Comparison of ENCODE assay signal across 18 cellular contexts in the genomic region with DNA sequence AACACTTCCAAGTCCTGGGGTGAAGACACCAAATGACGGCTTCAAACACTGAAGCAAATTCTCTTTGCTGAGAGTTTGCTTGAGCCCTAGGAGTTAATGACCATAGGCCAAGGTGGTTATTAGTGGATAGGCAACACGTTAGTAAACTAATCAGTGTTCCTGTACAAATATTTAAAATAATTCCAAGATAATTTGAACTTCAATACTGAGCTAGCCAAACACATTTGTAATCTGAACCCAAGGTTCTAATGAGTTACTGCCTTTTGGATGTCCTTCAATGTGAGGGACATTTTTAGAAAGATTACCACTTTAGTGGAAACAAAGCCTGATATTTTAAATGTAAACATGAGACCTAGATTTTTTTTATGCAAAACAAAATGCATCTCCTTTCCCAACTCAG.
A peak's percentile ranks its signal among the peaks of the same experiment; 100 is the strongest.
DNase-seq lines count a peak whose midpoint lies in the region; ATAC-seq and TF ChIP-seq lines count a peak whose summit lies in the region.
"Had no signal": no experiment of that assay in that cellular context is flagged by ENCODE, and none has a peak within 500 bp of the region (broad histone marks: within the 10 kb centered on the region; RNA-seq: fewer than 3 reads in every experiment).

No MANE protein-coding gene starts in this region.

- H3K9me3 ChIP-seq in ascending aorta (no peaks in the 10 kb centered on the region), gastrocnemius medialis (no peaks in the 10 kb centered on the region)
- H3K9me3 ChIP-seq: MG63 had no signal

- H3K4me2 ChIP-seq in GM23338: no peak overlapping the region
- H3K4me2 ChIP-seq: KMS-11 had no signal

- no peak for TF ChIP-seq POLR2A in gastrocnemius medialis (IDR thresholded peaks at IDR 0.05)

- H3K4me3 ChIP-seq in GM23338: no peak overlapping the region
- no peak overlapping the region for H3K4me3 ChIP-seq in ascending aorta
- H3K4me3 ChIP-seq in gastrocnemius medialis: no peak overlapping the region
- H3K4me3 ChIP-seq: MG63 had no signal

- peaks cover 12% of the 10 kb centered on the region; the same call in 2 of the 3 replicates for H3K9me3 Mint-ChIP-seq in GM23338
- H3K9me3 Mint-ChIP-seq: CD4-positive, alpha-beta T cell had no signal

- H3K27me3 ChIP-seq in GM23338 (ENCODE audit: insufficient read depth) (peaks cover 5% of the 10 kb centered on the region; the same call in 1 of the 2 replicates), ascending aorta (no peaks in the 10 kb centered on the region), gastrocnemius medialis (no peaks in the 10 kb centered on the region)
- H3K27me3 ChIP-seq: MG63 had no signal

- H3K9me2 ChIP-seq in GM23338 (ENCODE audit: insufficient read depth): no peaks in the 10 kb centered on the region; the same call in 1 of the 2 replicates

- intact Hi-C loops in ascending aorta (cut with DNase I) (loop anchor here (5.0 kb wide), 1 partner anchor 77 kb away; no protein-coding TSS in a partner anchor), gastrocnemius medialis (cut with DNase I; ENCODE audit: low total_unique reads) (no loop called here)

- no peaks in the 10 kb centered on the region for H4K20me1 ChIP-seq in GM23338 (replicated peaks; ENCODE audit: insufficient read depth)

- in situ Hi-C loops in gastrocnemius medialis (cut with MboI; ENCODE audit: low sequenced_read_pairs in 4 of 4): no loop called here

- H3K36me3 ChIP-seq in GM23338 (ENCODE audit: insufficient read depth) (no peaks in the 10 kb centered on the region), ascending aorta (no peaks in the 10 kb centered on the region), gastrocnemius medialis (no peaks in the 10 kb centered on the region)
- H3K36me3 ChIP-seq: MG63 had no signal

- no peak for ATAC-seq in GM23338
- no peak for ATAC-seq in gastrocnemius medialis
- ATAC-seq in GM21515 (IDR thresholded peaks at IDR 0.05; ENCODE audit: unreplicated experiment): no peak
- ATAC-seq in HG03439 (IDR thresholded peaks at IDR 0.05; ENCODE audit: unreplicated experiment): no peak

- H3K36me3 Mint-ChIP-seq in GM23338 (ENCODE audit: low read depth): no peaks in the 10 kb centered on the region; the same call in 2 of the 3 replicates

- peaks cover 2% of the 10 kb centered on the region for H3K27me3 Mint-ChIP-seq in GM23338 (ENCODE audit: insufficient read depth, low read depth, poor library complexity)
- H3K27me3 Mint-ChIP-seq: CD4-positive, alpha-beta T cell had no signal

- no peak overlapping the region for H3K27ac ChIP-seq in GM23338 (ENCODE audit: low read depth)
- peak overlapping the region; percentile 68 to 71 for H3K27ac ChIP-seq in ascending aorta
- peak overlapping the region; percentile 34 to 59 (median 45) for H3K27ac ChIP-seq in gastrocnemius medialis
- no peak overlapping the region for H3K27ac ChIP-seq in substantia nigra (ENCODE audit: low read depth, low read length, poor library complexity, severe bottlenecking)
- H3K27ac ChIP-seq: HL-60, KMS-11 had no signal

- H3F3A ChIP-seq in GM23338 (replicated peaks; ENCODE audit: low read depth): no peaks in the 10 kb centered on the region

- TF ChIP-seq CTCF in GM23338 (conservative IDR thresholded peaks at IDR 0.05; ENCODE audit: low read depth in 2 of 2) (no peak), ascending aorta (IDR thresholded peaks at IDR 0.05) (no peak), gastrocnemius medialis (IDR thresholded peaks at IDR 0.05 in 4 of 5, conservative IDR thresholded peaks at IDR 0.05 in 1 of 5) (no peak)

- H2AFZ ChIP-seq in GM23338: no peak overlapping the region

- no peak overlapping the region for H3K4me3 Mint-ChIP-seq in GM23338
- H3K4me3 Mint-ChIP-seq: CD4-positive, alpha-beta T cell; HFFc6 had no signal

- peaks cover 21% of the 10 kb centered on the region for H3K4me1 Mint-ChIP-seq in GM23338

- peaks cover 8% of the 10 kb centered on the region; the same call in 1 of the 2 replicates for H3K4me1 ChIP-seq in GM23338 (ENCODE audit: insufficient read depth)
- H3K4me1 ChIP-seq in ascending aorta: peaks cover 4 to 14% of the 10 kb centered on the region in 2 donors
- peaks cover 26 to 29% of the 10 kb centered on the region in 2 donors for H3K4me1 ChIP-seq in gastrocnemius medialis

- H3K79me2 ChIP-seq in GM23338 (replicated peaks; ENCODE audit: insufficient read depth): no peaks in the 10 kb centered on the region

- peak overlapping the region; percentile 71; the same call in 1 of the 2 replicates for H3K27ac Mint-ChIP-seq in GM23338
- H3K27ac Mint-ChIP-seq: CD4-positive, alpha-beta T cell; HFFc6 had no signal

- DNase-seq in GM23338 (ENCODE audit: low spot score) (no peak), NCI-H1930 (lab: John Stamatoyannopoulos, UW) (peak; percentile 58 to 71), ascending aorta (ENCODE audit: low spot score in 2 of 2) (no peak), gastrocnemius medialis (no peak), substantia nigra (lab: John Stamatoyannopoulos, UW) (no peak), iPS-NIHi11 (ENCODE audit: low spot score) (no peak)
- DNase-seq: CD4-positive, alpha-beta T cell; DMS79; HFFc6; MG63; NCI-H2107; NCI-H345; NCI-H526 treated with DMSO at 0.1 percent for 48 hours; SHP77 treated with DMSO at 0.1 percent for 48 hours had no signal

TF ChIP-seq in GM23338, 12 proteins besides CTCF, POLR2A, EP300 and RAD21 (continues in another document):
- no peak for TF ChIP-seq CREB1 (CRISPR knock-in tag; IDR thresholded peaks at IDR 0.05; ENCODE audit: low read depth)
- TF ChIP-seq NANOG (IDR thresholded peaks at IDR 0.05; ENCODE audit: borderline replicate concordance): no peak
- TF ChIP-seq, protein P1, sequence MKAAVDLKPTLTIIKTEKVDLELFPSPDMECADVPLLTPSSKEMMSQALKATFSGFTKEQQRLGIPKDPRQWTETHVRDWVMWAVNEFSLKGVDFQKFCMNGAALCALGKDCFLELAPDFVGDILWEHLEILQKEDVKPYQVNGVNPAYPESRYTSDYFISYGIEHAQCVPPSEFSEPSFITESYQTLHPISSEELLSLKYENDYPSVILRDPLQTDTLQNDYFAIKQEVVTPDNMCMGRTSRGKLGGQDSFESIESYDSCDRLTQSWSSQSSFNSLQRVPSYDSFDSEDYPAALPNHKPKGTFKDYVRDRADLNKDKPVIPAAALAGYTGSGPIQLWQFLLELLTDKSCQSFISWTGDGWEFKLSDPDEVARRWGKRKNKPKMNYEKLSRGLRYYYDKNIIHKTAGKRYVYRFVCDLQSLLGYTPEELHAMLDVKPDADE (IDR thresholded peaks at IDR 0.05): no peak
- no peak for TF ChIP-seq ZNF331 (CRISPR knock-in tag; IDR thresholded peaks at IDR 0.05; ENCODE audit: low read depth)
- TF ChIP-seq POLR2AphosphoS5 (IDR thresholded peaks at IDR 0.05; ENCODE audit: low read depth): no peak
- no peak for TF ChIP-seq ZNF114 (CRISPR knock-in tag; IDR thresholded peaks at IDR 0.05)
- no peak for TF ChIP-seq REST (IDR thresholded peaks at IDR 0.05; ENCODE audit: unreplicated experiment)

Comparison
In these comparisons a context has a peak if more than half of its experiments do, and no peak if none do; other contexts are left out.
1. DNase-seq: peak in NCI-H1930 (2 of 2); none in GM23338 (single experiment), ascending aorta (0 of 2), gastrocnemius medialis (0 of 2), substantia nigra (0 of 49) and iPS-NIHi11 (single experiment).
2. H3K27ac ChIP-seq: peak in ascending aorta (2 of 2) and gastrocnemius medialis (4 of 4); none in GM23338 (single experiment) and substantia nigra (single experiment).